In the genomic region with DNA sequence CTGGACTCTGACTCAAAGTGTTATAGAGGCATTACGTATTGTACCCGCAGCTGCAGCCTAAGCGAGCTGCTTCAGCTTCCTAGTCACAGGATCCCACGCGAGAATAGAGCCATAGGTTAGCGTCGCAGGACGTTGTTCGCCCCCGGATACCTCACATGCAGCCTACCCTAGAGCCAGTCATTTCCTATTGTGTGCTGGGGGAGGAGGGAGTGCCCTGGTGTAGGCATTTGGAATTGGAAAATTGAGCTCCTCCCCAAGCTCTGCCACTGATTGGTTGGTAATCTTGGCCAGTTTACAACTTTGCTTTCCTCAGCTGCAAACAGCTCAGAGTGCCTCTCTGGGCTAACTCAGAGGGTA, we compare ENCODE assay signal across 1 cellular context.
TF ChIP-seq lines count a peak whose summit lies in the region.

No MANE protein-coding gene starts in this region.

TF ChIP-seq in HCT116, 20 proteins besides CTCF, POLR2A, EP300 and RAD21 (continued from another document):
- TF ChIP-seq, protein P1, sequence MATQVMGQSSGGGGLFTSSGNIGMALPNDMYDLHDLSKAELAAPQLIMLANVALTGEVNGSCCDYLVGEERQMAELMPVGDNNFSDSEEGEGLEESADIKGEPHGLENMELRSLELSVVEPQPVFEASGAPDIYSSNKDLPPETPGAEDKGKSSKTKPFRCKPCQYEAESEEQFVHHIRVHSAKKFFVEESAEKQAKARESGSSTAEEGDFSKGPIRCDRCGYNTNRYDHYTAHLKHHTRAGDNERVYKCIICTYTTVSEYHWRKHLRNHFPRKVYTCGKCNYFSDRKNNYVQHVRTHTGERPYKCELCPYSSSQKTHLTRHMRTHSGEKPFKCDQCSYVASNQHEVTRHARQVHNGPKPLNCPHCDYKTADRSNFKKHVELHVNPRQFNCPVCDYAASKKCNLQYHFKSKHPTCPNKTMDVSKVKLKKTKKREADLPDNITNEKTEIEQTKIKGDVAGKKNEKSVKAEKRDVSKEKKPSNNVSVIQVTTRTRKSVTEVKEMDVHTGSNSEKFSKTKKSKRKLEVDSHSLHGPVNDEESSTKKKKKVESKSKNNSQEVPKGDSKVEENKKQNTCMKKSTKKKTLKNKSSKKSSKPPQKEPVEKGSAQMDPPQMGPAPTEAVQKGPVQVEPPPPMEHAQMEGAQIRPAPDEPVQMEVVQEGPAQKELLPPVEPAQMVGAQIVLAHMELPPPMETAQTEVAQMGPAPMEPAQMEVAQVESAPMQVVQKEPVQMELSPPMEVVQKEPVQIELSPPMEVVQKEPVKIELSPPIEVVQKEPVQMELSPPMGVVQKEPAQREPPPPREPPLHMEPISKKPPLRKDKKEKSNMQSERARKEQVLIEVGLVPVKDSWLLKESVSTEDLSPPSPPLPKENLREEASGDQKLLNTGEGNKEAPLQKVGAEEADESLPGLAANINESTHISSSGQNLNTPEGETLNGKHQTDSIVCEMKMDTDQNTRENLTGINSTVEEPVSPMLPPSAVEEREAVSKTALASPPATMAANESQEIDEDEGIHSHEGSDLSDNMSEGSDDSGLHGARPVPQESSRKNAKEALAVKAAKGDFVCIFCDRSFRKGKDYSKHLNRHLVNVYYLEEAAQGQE (IDR thresholded peaks at IDR 0.05; ENCODE audit: low read depth), result no peak
- TF ChIP-seq POLR2AphosphoS5 (IDR thresholded peaks at IDR 0.05; ENCODE audit: low read depth, low read length) (peak; percentile 45; the same call in 1 of the 2 replicates), CBX3 (IDR thresholded peaks at IDR 0.05; ENCODE audit: low read depth) (no peak), SP1 (IDR thresholded peaks at IDR 0.05; ENCODE audit: low read depth) (no peak), YY1 (IDR thresholded peaks at IDR 0.05; ENCODE audit: extremely low read depth, insufficient replicate concordance, low read depth, low read length) (no peak), EZH2phosphoT487 (IDR thresholded peaks at IDR 0.05; ENCODE audit: borderline replicate concordance) (no peak), TCF7L2 (IDR thresholded peaks at IDR 0.05; ENCODE audit: borderline replicate concordance, extremely low read depth, insufficient read depth, insufficient read length) (no peak), EZH2 (IDR thresholded peaks at IDR 0.05) (no peak)
- TF ChIP-seq, protein P2, sequence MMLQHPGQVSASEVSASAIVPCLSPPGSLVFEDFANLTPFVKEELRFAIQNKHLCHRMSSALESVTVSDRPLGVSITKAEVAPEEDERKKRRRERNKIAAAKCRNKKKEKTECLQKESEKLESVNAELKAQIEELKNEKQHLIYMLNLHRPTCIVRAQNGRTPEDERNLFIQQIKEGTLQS (IDR thresholded peaks at IDR 0.05), result no peak
- TF ChIP-seq, protein P3, sequence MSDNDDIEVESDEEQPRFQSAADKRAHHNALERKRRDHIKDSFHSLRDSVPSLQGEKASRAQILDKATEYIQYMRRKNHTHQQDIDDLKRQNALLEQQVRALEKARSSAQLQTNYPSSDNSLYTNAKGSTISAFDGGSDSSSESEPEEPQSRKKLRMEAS (IDR thresholded peaks at IDR 0.05), result no peak
TF ChIP-seq in HCT116: peak in this region for 2.
